ENCODE assay signal across 17 cellular contexts in genomic region chr12:106081606-106082005, GRCh38. TPM values are rescaled to one million over a fixed set of nuclear protein-coding genes. Genes with fewer than 3 reads are reported as not detected.
A peak's percentile ranks its signal among the peaks of the same experiment; 100 is the strongest.
DNase-seq lines count a peak whose midpoint lies in the region; ATAC-seq lines count a peak whose summit lies in the region.
"Had no signal": no experiment of that assay in that cellular context is flagged by ENCODE, and none has a peak within 500 bp of the region (broad histone marks: within the 10 kb centered on the region; RNA-seq: fewer than 3 reads in every experiment).

No MANE protein-coding gene starts in this region.

- ATAC-seq in activated T-cell treated with anti-CD3 and anti-CD28 coated beads, Interleukin-2, amount 50 U/mL, for 72 hours (replicated peaks in 1 of 2) = no peak
- ATAC-seq in GM19023 (IDR thresholded peaks at IDR 0.05; ENCODE audit: unreplicated experiment) (no peak), GM21737 (IDR thresholded peaks at IDR 0.05; ENCODE audit: unreplicated experiment) (no peak)
- ATAC-seq: activated CD4-positive, alpha-beta T cell treated with anti-CD3 and anti-CD28 coated beads for 36 hours; GM23338; naive thymus-derived CD8-positive, alpha-beta T cell had no signal

- peak overlapping the region; percentile 72 for H3K27ac ChIP-seq in cingulate gyrus (ENCODE audit: low read depth, low read length)
- H3K27ac ChIP-seq: HL-60 had no signal

- in situ Hi-C loops in ACHN (cut with HindIII; ENCODE audit: low pct_ligation_motif_present, low pct_unique_long_range_greater_than_20kb, low sequenced_read_pairs) = no loop called here

- peaks cover 45% of the 10 kb centered on the region for H3K27me3 Mint-ChIP-seq in activated T-cell treated with anti-CD3 and anti-CD28 coated beads, Interleukin-2, amount 50 U/mL, for 72 hours (ENCODE audit: low read depth)

- DNase-seq in ACHN (peak; percentile 39), M059J (ENCODE audit: low read depth) (peak; percentile 61), myocyte (ENCODE audit: low read depth) (peak; percentile 56)
- DNase-seq in activated T-cell treated with anti-CD3 and anti-CD28 coated beads, Interleukin-2, amount 50 U/mL, for 72 hours = no peak
- DNase-seq in activated effector memory CD4-positive, alpha-beta T cell treated with Interleukin-2 at 50 U/mL for 16 hours = no peak
- DNase-seq: activated CD4-positive, alpha-beta T cell treated with anti-CD3 and anti-CD28 coated beads for 36 hours; effector memory CD4-positive, alpha-beta T cell; KBM-7; naive thymus-derived CD8-positive, alpha-beta T cell; NCI-H2227 treated with DMSO at 0.1 percent for 48 hours; T1000 had no signal

- H3K4me3 Mint-ChIP-seq in activated T-cell treated with anti-CD3 and anti-CD28 coated beads, Interleukin-2, amount 50 U/mL, for 72 hours = no peak overlapping the region
- H3K4me3 Mint-ChIP-seq: activated CD4-positive, alpha-beta T cell treated with anti-CD3 and anti-CD28 coated beads for 36 hours; activated naive CD4-positive, alpha-beta T cell treated with anti-CD3 and anti-CD28 coated beads, Interleukin-2, amount 50 U/mL, for 24 hours; GM23338; naive thymus-derived CD8-positive, alpha-beta T cell had no signal

- no peaks in the 10 kb centered on the region for H3K36me3 Mint-ChIP-seq in activated T-cell treated with anti-CD3 and anti-CD28 coated beads, Interleukin-2, amount 50 U/mL, for 72 hours (ENCODE audit: insufficient read depth in 2 of 2)
- H3K36me3 Mint-ChIP-seq: activated naive CD4-positive, alpha-beta T cell treated with anti-CD3 and anti-CD28 coated beads, Interleukin-2, amount 50 U/mL, for 24 hours; naive thymus-derived CD8-positive, alpha-beta T cell had no signal

- H3K27ac Mint-ChIP-seq in activated T-cell treated with anti-CD3 and anti-CD28 coated beads, Interleukin-2, amount 50 U/mL, for 72 hours = no peak overlapping the region
- H3K27ac Mint-ChIP-seq: activated CD4-positive, alpha-beta T cell treated with anti-CD3 and anti-CD28 coated beads for 36 hours; activated naive CD4-positive, alpha-beta T cell treated with anti-CD3 and anti-CD28 coated beads, Interleukin-2, amount 50 U/mL, for 24 hours; GM23338; naive thymus-derived CD8-positive, alpha-beta T cell had no signal

- no peaks in the 10 kb centered on the region for H3K9me3 Mint-ChIP-seq in activated T-cell treated with anti-CD3 and anti-CD28 coated beads, Interleukin-2, amount 50 U/mL, for 72 hours
- H3K9me3 Mint-ChIP-seq: activated naive CD4-positive, alpha-beta T cell treated with anti-CD3 and anti-CD28 coated beads, Interleukin-2, amount 50 U/mL, for 24 hours; GM23338; naive thymus-derived CD8-positive, alpha-beta T cell had no signal

- no peaks in the 10 kb centered on the region for H3K4me1 Mint-ChIP-seq in activated T-cell treated with anti-CD3 and anti-CD28 coated beads, Interleukin-2, amount 50 U/mL, for 72 hours (ENCODE audit: low read depth)
- H3K4me1 Mint-ChIP-seq: activated CD4-positive, alpha-beta T cell treated with anti-CD3 and anti-CD28 coated beads for 36 hours; activated naive CD4-positive, alpha-beta T cell treated with anti-CD3 and anti-CD28 coated beads, Interleukin-2, amount 50 U/mL, for 24 hours; naive thymus-derived CD8-positive, alpha-beta T cell had no signal

RNA-seq across cellular contexts. Expression of gene NUAK1, which starts 57.1 kb away (rescaled TPM):
- total RNA-seq in M059J (2014; rRNA removed; shearing (Covaris generic)) = 13.0 and 14.9 TPM in 2 replicates
- total RNA-seq in myocyte = 40.7 and 66.7 TPM in 2 replicates
- 76.0 TPM for polyA plus RNA-seq in myocyte (2012)
- total RNA-seq in activated T-cell treated with anti-CD3 and anti-CD28 coated beads, Interleukin-2, amount 50 U/mL, for 72 hours = under 1 TPM; 0.14 TPM
- total RNA-seq: activated CD4-positive, alpha-beta T cell treated with anti-CD3 and anti-CD28 coated beads for 36 hours; naive thymus-derived CD8-positive, alpha-beta T cell had no signal

Comparison
In these comparisons a context has a peak if more than half of its experiments do, and no peak if none do; other contexts are left out.
1. DNase-seq: peak in ACHN (single experiment), M059J (single experiment) and myocyte (single experiment); none in activated T-cell treated with anti-CD3 and anti-CD28 coated beads, Interleukin-2, amount 50 U/mL, for 72 hours (0 of 2) and activated effector memory CD4-positive, alpha-beta T cell treated with Interleukin-2 at 50 U/mL for 16 hours (single experiment).
2. RNA of gene NUAK1, which starts 57.1 kb away (total RNA-seq): 40.7 to 66.7 TPM in myocyte and 13.0 to 14.9 TPM in M059J; 0.14 TPM in activated T-cell treated with anti-CD3 and anti-CD28 coated beads, Interleukin-2, amount 50 U/mL, for 72 hours; every median in the first group is over 10 times any median in the second.